30 cellular contexts compared by ENCODE assay signal in genomic region chrX:19063030-19063429, GRCh38. TPM values are rescaled to one million over a fixed set of nuclear protein-coding genes. Genes with fewer than 3 reads are reported as not detected.
A peak's percentile ranks its signal among the peaks of the same experiment; 100 is the strongest.
DNase-seq lines count a peak whose midpoint lies in the region; ATAC-seq, FAIRE-seq and TF ChIP-seq lines count a peak whose summit lies in the region.
"Had no signal": no experiment of that assay in that cellular context is flagged by ENCODE, and none has a peak within 500 bp of the region (broad histone marks: within the 10 kb centered on the region; RNA-seq: fewer than 3 reads in every experiment).

No MANE protein-coding gene starts in this region.

- WGBS in spleen, 5 donors = 78 to 100% (median 87%) methylated on average over 3 to 8 of the region's 8 CpGs

- TF ChIP-seq CTCF in astrocyte of the spinal cord (IDR thresholded peaks at IDR 0.05; ENCODE audit: low read depth, low read length) (no peak), nephron progenitor cell (IDR thresholded peaks at IDR 0.05) (no peak), WTC11 (IDR thresholded peaks at IDR 0.05) (no peak), spleen (IDR thresholded peaks at IDR 0.05 in 8 of 11, conservative IDR thresholded peaks at IDR 0.05 in 3 of 11) (no peak)

- H3K4me1 Mint-ChIP-seq in nephron progenitor cell = no peaks in the 10 kb centered on the region
- peaks cover 15% of the 10 kb centered on the region for H3K4me1 Mint-ChIP-seq in WTC11
- H3K4me1 Mint-ChIP-seq: activated CD4-positive, alpha-beta T cell treated with anti-CD3 and anti-CD28 coated beads, Interleukin-2, amount 10 ng/mL, durations not matched to agents 24 days and 14 days; stimulated activated naive B cell treated with anti-CD40 and anti-IgM and Interleukin-4, amounts not matched to agents 10 μg/mL and 1 μg/mL and 100 μg/mL, for 72 hours had no signal

- FAIRE-seq in HTR-8/SVneo (lab: Jason Lieb, UNC) = no peak
- FAIRE-seq: D721Med, endometrium had no signal

- H3K9me3 Mint-ChIP-seq in nephron progenitor cell (peaks cover 58% of the 10 kb centered on the region), WTC11 (no peaks in the 10 kb centered on the region)
- H3K9me3 Mint-ChIP-seq: activated CD4-positive, alpha-beta T cell treated with anti-CD3 and anti-CD28 coated beads, Interleukin-2, amount 10 ng/mL, durations not matched to agents 24 days and 14 days; activated T-helper 1 cell treated with anti-CD3 and anti-CD28 coated beads, Interleukin-12 subunit alpha, Interleukin-12 subunit beta, Interleukin-2, Interleukin-4 antibody, amounts not matched to agents 30 ng/mL and 10 ng/mL and 1 ng/mL, durations not matched to agents 14 hours and 24 hours and 36 hours; dendritic cell treated with granulocyte-macrophage colony-stimulating factor and Interleukin-4, amounts not matched to agents 40 ng/mL and 50 ng/mL, for 4 days; GM23338; stimulated activated naive B cell treated with anti-CD40 and anti-IgM and Interleukin-4, amounts not matched to agents 10 μg/mL and 1 μg/mL and 100 μg/mL, for 72 hours had no signal

- no peak for TF ChIP-seq POLR2A in spleen (IDR thresholded peaks at IDR 0.05)

- H3K4me3 Mint-ChIP-seq in nephron progenitor cell = no peak overlapping the region
- H3K4me3 Mint-ChIP-seq in WTC11 = no peak overlapping the region
- H3K4me3 Mint-ChIP-seq: activated CD4-positive, alpha-beta T cell treated with anti-CD3 and anti-CD28 coated beads, Interleukin-2, amount 10 ng/mL, durations not matched to agents 24 days and 14 days; activated T-helper 1 cell treated with anti-CD3 and anti-CD28 coated beads, Interleukin-12 subunit alpha, Interleukin-12 subunit beta, Interleukin-2, Interleukin-4 antibody, amounts not matched to agents 30 ng/mL and 10 ng/mL and 1 ng/mL, durations not matched to agents 14 hours and 24 hours and 36 hours; dendritic cell treated with granulocyte-macrophage colony-stimulating factor and Interleukin-4, amounts not matched to agents 40 ng/mL and 50 ng/mL, for 4 days; GM23338; stimulated activated naive B cell treated with anti-CD40 and anti-IgM and Interleukin-4, amounts not matched to agents 10 μg/mL and 1 μg/mL and 100 μg/mL, for 72 hours had no signal

- H3K4me3 ChIP-seq in astrocyte of the spinal cord (ENCODE audit: low read depth, low read length) (no peak overlapping the region), spleen (no peak overlapping the region)
- H3K4me3 ChIP-seq: GM23338, suprapubic skin had no signal

- peaks cover 0 to 3% (median 0%) of the 10 kb centered on the region in 7 donors for H3K27me3 ChIP-seq in spleen (replicated peaks in 1 of 7)
- H3K27me3 ChIP-seq: suprapubic skin had no signal

- H3K9me3 ChIP-seq in spleen = no peaks in the 10 kb centered on the region
- H3K9me3 ChIP-seq: SK-N-SH, suprapubic skin had no signal

- no peaks in the 10 kb centered on the region for H3K4me1 ChIP-seq in spleen
- H3K4me1 ChIP-seq: suprapubic skin had no signal

- H3K36me3 Mint-ChIP-seq in nephron progenitor cell (ENCODE audit: low read depth) (no peaks in the 10 kb centered on the region), WTC11 (no peaks in the 10 kb centered on the region)
- H3K36me3 Mint-ChIP-seq: stimulated activated naive B cell treated with anti-CD40 and anti-IgM and Interleukin-4, amounts not matched to agents 10 μg/mL and 1 μg/mL and 100 μg/mL, for 72 hours had no signal

- POLR2A ChIA-PET in WTC11 (lab: Charles Lee) = no interaction called here

- H3K27me3 Mint-ChIP-seq in nephron progenitor cell (ENCODE audit: low read depth, poor library complexity) (peaks cover 13% of the 10 kb centered on the region), WTC11 (ENCODE audit: low read depth) (no peaks in the 10 kb centered on the region)
- H3K27me3 Mint-ChIP-seq: activated CD4-positive, alpha-beta T cell treated with anti-CD3 and anti-CD28 coated beads, Interleukin-2, amount 10 ng/mL, durations not matched to agents 24 days and 14 days; dendritic cell treated with granulocyte-macrophage colony-stimulating factor and Interleukin-4, amounts not matched to agents 40 ng/mL and 50 ng/mL, for 4 days had no signal

- CTCF ChIA-PET in WTC11 (lab: Charles Lee) = no interaction called here

- in situ Hi-C loops in astrocyte of the spinal cord (cut with HindIII; ENCODE audit: low sequenced_read_pairs) = no loop called here

- H3K27ac Mint-ChIP-seq in nephron progenitor cell (peak overlapping the region; percentile 72), WTC11 (no peak overlapping the region)
- H3K27ac Mint-ChIP-seq: activated CD4-positive, alpha-beta T cell treated with anti-CD3 and anti-CD28 coated beads, Interleukin-2, amount 10 ng/mL, durations not matched to agents 24 days and 14 days; activated T-helper 1 cell treated with anti-CD3 and anti-CD28 coated beads, Interleukin-12 subunit alpha, Interleukin-12 subunit beta, Interleukin-2, Interleukin-4 antibody, amounts not matched to agents 30 ng/mL and 10 ng/mL and 1 ng/mL, durations not matched to agents 14 hours and 24 hours and 36 hours; dendritic cell treated with granulocyte-macrophage colony-stimulating factor and Interleukin-4, amounts not matched to agents 40 ng/mL and 50 ng/mL, for 4 days; GM23338; stimulated activated naive B cell treated with anti-CD40 and anti-IgM and Interleukin-4, amounts not matched to agents 10 μg/mL and 1 μg/mL and 100 μg/mL, for 72 hours had no signal

- DNase-seq in AG20443 (ENCODE audit: low spot score) (peak; percentile 52), HTR-8/SVneo (ENCODE audit: insufficient read length, low spot score) (peak; percentile 24), astrocyte of the spinal cord (ENCODE audit: low read depth, low spot score) (peak; percentile 7), nephron progenitor cell (no peak), sciatic nerve (ENCODE audit: low spot score) (no peak), WTC11 (ENCODE audit: low spot score) (no peak), activated gamma-delta T cell (lab: John Stamatoyannopoulos, UW) (no peak), spleen (no peak)
- DNase-seq: activated CD4-positive, alpha-beta T cell treated with anti-CD3 and anti-CD28 coated beads, Interleukin-2, amount 10 ng/mL, durations not matched to agents 24 days and 14 days; activated naive CD4-positive, alpha-beta T cell treated with anti-CD3 and anti-CD28 coated beads, Interleukin-2, amount 50 U/mL, for 16 hours; amygdala; caudate nucleus; left colon; mesendoderm; NCI-H1694; NCI-H2171; NCI-H526; occipital lobe; retina; SK-N-SH; stimulated activated CD4-positive, alpha-beta T cell treated with anti-CD3 and anti-CD28 coated beads, Interleukin-4, amount 100 ng/mL, for 24 hours; stimulated activated naive B cell treated with anti-CD40 and anti-IgM and Interleukin-4, amounts not matched to agents 10 μg/mL and 1 μg/mL and 100 μg/mL, for 72 hours; T-helper 2 cell had no signal

- ATAC-seq in sciatic nerve (no peak), WTC11 (no peak)
- ATAC-seq: GM23338; left colon; stimulated activated naive B cell treated with anti-CD40 and anti-IgM and Interleukin-4, amounts not matched to agents 10 μg/mL and 1 μg/mL and 100 μg/mL, for 72 hours had no signal

- intact Hi-C loops in sciatic nerve (cut with DNase I) (no loop called here), spleen (cut with DNase I; ENCODE audit: low total_unique reads) (no loop called here)

- no peak overlapping the region for H3K27ac ChIP-seq in spleen
- H3K27ac ChIP-seq: suprapubic skin had no signal

- no peaks in the 10 kb centered on the region for H3K36me3 ChIP-seq in spleen
- H3K36me3 ChIP-seq: suprapubic skin had no signal

TF ChIP-seq in WTC11, 78 proteins besides CTCF, POLR2A, EP300 and RAD21:
- TF ChIP-seq USF1 (CRISPR knock-in tag; IDR thresholded peaks at IDR 0.05) (no peak), STAT6 (CRISPR knock-in tag; conservative IDR thresholded peaks at IDR 0.05; ENCODE audit: low read depth) (no peak), ZNF671 (CRISPR knock-in tag; IDR thresholded peaks at IDR 0.05) (no peak), ZNF512 (CRISPR knock-in tag; IDR thresholded peaks at IDR 0.05; ENCODE audit: borderline replicate concordance) (no peak), CBFB (CRISPR knock-in tag; IDR thresholded peaks at IDR 0.05; ENCODE audit: low read depth) (no peak)

RNA-seq across cellular contexts. Expression of gene ADGRG2, which starts 59.2 kb away (rescaled TPM):
- total RNA-seq in sciatic nerve = 5.3 TPM
- total RNA-seq in WTC11 (2021) = 6.0 to 8.2 TPM (median 6.1 TPM) in 3 replicates
- 1 to 10 TPM; 1.8 to 3.0 (median 1.9) TPM for total RNA-seq in spleen
- polyA plus RNA-seq in spleen = 1 to 10 TPM; 1.9 to 2.3 (median 2.0) TPM
- total RNA-seq: activated CD4-positive, alpha-beta T cell treated with anti-CD3 and anti-CD28 coated beads, Interleukin-2, amount 10 ng/mL, durations not matched to agents 24 days and 14 days; activated T-helper 1 cell treated with anti-CD3 and anti-CD28 coated beads, Interleukin-12 subunit alpha, Interleukin-12 subunit beta, Interleukin-2, Interleukin-4 antibody, amounts not matched to agents 30 ng/mL and 10 ng/mL and 1 ng/mL, durations not matched to agents 14 hours and 24 hours and 36 hours; myocyte had no signal

Comparison
In these comparisons a context has a peak if more than half of its experiments do, and no peak if none do; other contexts are left out.
1. DNase-seq: peak in AG20443 (single experiment), HTR-8/SVneo (single experiment) and astrocyte of the spinal cord (single experiment); none in nephron progenitor cell (single experiment), sciatic nerve (single experiment), WTC11 (single experiment), activated gamma-delta T cell (single experiment) and spleen (single experiment).